ENCODE assay signal across 8 cellular contexts in genomic region chr17:8189711-8190477, GRCh38. TPM values are rescaled to one million over a fixed set of nuclear protein-coding genes. Genes with fewer than 3 reads are reported as not detected.
DNase-seq lines count a peak whose midpoint lies in the region; ATAC-seq and TF ChIP-seq lines count a peak whose summit lies in the region.

Gene BORCS6, minus strand, starts transcription at chr17:8190180. Its CDS starts 40 bp downstream, at chr17:8190140.

- ATAC-seq in GM21528 (IDR thresholded peaks at IDR 0.05; ENCODE audit: low FRiP score, unreplicated experiment) = peak; percentile 49

- H3K9me3 ChIP-seq in mucosa of stomach (ENCODE audit: control insufficient read depth, low read length) = no peaks in the 10 kb centered on the region

- DNase-seq in DMS 273 treated with DMSO at 0.1 percent for 48 hours (lab: John Stamatoyannopoulos, UW) = peak; percentile 93
- DNase-seq in OCI-M2 (lab: John Stamatoyannopoulos, UW; ENCODE audit: unreplicated experiment) = peak; percentile 46
- DNase-seq in activated T-cell treated with anti-CD3 and anti-CD28 coated beads for 48 hours (ENCODE audit: low read depth) = peak; percentile 89
- DNase-seq in epithelial cell of proximal tubule (ENCODE audit: low read depth) = no peak
- DNase-seq in stimulated activated CD8-positive, alpha-beta memory T cell treated with anti-CD3 and anti-CD28 coated beads, Interleukin-7, amount 100 ng/mL, for 1 hour (ENCODE audit: low read depth in 2 of 2) = peak; percentile 85 to 90

- no peak for TF ChIP-seq CTCF in epithelial cell of proximal tubule (conservative IDR thresholded peaks at IDR 0.05; ENCODE audit: low read depth, low read length)

- H3K4me3 ChIP-seq in epithelial cell of proximal tubule (ENCODE audit: low read depth, low read length) = peak within 1 kb of the TSS; percentile 89
- H3K4me3 ChIP-seq in mucosa of stomach (ENCODE audit: low read length) = peak within 1 kb of the TSS; percentile 56

- H3K27me3 ChIP-seq in mucosa of stomach (ENCODE audit: control insufficient read depth, insufficient read depth, low read length) = no peaks in the 10 kb centered on the region

- peaks cover 29% of the 10 kb centered on the region for H3K4me1 ChIP-seq in mucosa of stomach (ENCODE audit: control insufficient read depth, insufficient read depth, low read length)

- no peak for TF ChIP-seq EP300 in Ishikawa (IDR thresholded peaks at IDR 0.05; ENCODE audit: borderline replicate concordance)

- no peak for TF ChIP-seq RAD21 in Ishikawa (IDR thresholded peaks at IDR 0.05; ENCODE audit: low read depth)

- peak within 1 kb of the TSS; percentile 81 for H3K9ac ChIP-seq in mucosa of stomach (ENCODE audit: low read length)

- no peaks in the 10 kb centered on the region for H3K36me3 ChIP-seq in mucosa of stomach (ENCODE audit: control insufficient read depth, insufficient read depth, low read length)

TF ChIP-seq in Ishikawa, 13 proteins besides CTCF, POLR2A, EP300 and RAD21:
- TF ChIP-seq USF1 (IDR thresholded peaks at IDR 0.05) (peak; percentile 88), NFIC (IDR thresholded peaks at IDR 0.05) (no peak), EGR1 (IDR thresholded peaks at IDR 0.05) (no peak), ZBTB7A (IDR thresholded peaks at IDR 0.05; ENCODE audit: low read depth) (peak; percentile 49; the same call in 1 of the 2 replicates), FOXM1 (IDR thresholded peaks at IDR 0.05; ENCODE audit: borderline replicate concordance, low read depth) (0 out of 2 replicates have a peak, but pooled peaks have one; percentile 11), TEAD4 (IDR thresholded peaks at IDR 0.05) (peak; percentile 32), YY1 (IDR thresholded peaks at IDR 0.05; ENCODE audit: low read depth) (peak; percentile 58; the same call in 1 of the 2 replicates), MAX (IDR thresholded peaks at IDR 0.05) (peak; percentile 77)

RNA-seq across cellular contexts. Expression of gene BORCS6, which starts in this region (rescaled TPM):
- 9.5 and 11.4 TPM in 2 replicates for total RNA-seq in epithelial cell of proximal tubule
